9 cellular contexts compared by ENCODE assay signal in the genomic region with DNA sequence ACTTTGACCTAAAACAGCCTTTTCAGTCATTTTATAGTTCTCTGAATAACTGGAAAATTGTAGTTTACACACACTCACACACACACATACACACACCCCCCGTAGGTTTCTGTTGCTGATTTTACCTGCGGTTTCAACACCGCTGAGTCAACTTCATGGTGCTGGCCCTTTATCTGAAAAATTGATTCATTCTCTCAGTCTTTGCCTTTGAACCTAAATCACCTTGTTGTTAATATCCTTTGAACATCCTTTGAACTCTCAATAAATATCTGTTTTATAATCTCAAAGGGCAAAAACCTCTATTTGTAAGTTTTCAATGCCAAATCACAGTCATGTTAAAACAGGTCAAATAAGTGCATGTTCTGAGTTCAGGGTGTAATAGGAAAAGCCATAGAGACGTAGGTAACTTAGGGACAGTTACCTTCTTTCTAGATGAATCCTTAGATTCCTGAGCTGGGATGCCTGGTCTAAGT.
DNase-seq lines count a peak whose midpoint lies in the region; ATAC-seq and TF ChIP-seq lines count a peak whose summit lies in the region.
"Had no signal": no experiment of that assay in that cellular context is flagged by ENCODE, and none has a peak within 500 bp of the region (broad histone marks: within the 10 kb centered on the region; RNA-seq: fewer than 3 reads in every experiment).

No MANE protein-coding gene starts in this region.

- H3K9me3 Mint-ChIP-seq in activated naive CD4-positive, alpha-beta T cell treated with anti-CD3 and anti-CD28 coated beads, Interleukin-2, amount 50 U/mL, for 24 hours: no peaks in the 10 kb centered on the region

- TF ChIP-seq CTCF in VCaP (conservative IDR thresholded peaks at IDR 0.05): no peak
- no peak for TF ChIP-seq CTCF in GM10248 (IDR thresholded peaks at IDR 0.05; ENCODE audit: control extremely low read depth, extremely low read depth, low read depth, missing control alignments)
- no peak for TF ChIP-seq CTCF in heart left ventricle (IDR thresholded peaks at IDR 0.05)

- TF ChIP-seq POLR2A in heart left ventricle (IDR thresholded peaks at IDR 0.05): no peak

- 83 to 90% (median 85%) methylated on average over 4 of the region's 4 CpGs for WGBS in heart left ventricle, 4 donors

- no peaks in the 10 kb centered on the region for H3K9me3 ChIP-seq in heart left ventricle
- H3K9me3 ChIP-seq: upper lobe of right lung had no signal

- POLR2A ChIA-PET in GM10248 (lab: Yijun Ruan, JAX): no interaction called here

- no peaks in the 10 kb centered on the region for H3K27me3 Mint-ChIP-seq in activated naive CD4-positive, alpha-beta T cell treated with anti-CD3 and anti-CD28 coated beads, Interleukin-2, amount 50 U/mL, for 24 hours

- intact Hi-C loops in heart left ventricle (cut with DNase I): loop anchor here (2.0 to 10.0 kb wide), 9 partner anchors 118 to 730 kb away; a partner anchor contains a TSS

- CTCF ChIA-PET in GM10248 (lab: Yijun Ruan, JAX): interaction anchor here (0.8 to 5.7 kb wide), 15 partner anchors 8 to 998 kb away, joined by 3 to 63 read pairs (median 3); a partner anchor contains a TSS

- no peaks in the 10 kb centered on the region for H3K36me3 Mint-ChIP-seq in activated naive CD4-positive, alpha-beta T cell treated with anti-CD3 and anti-CD28 coated beads, Interleukin-2, amount 50 U/mL, for 24 hours

- ATAC-seq in GM18520 (IDR thresholded peaks at IDR 0.05; ENCODE audit: unreplicated experiment) (peak; percentile 21), heart left ventricle (no peak), HG02610 (IDR thresholded peaks at IDR 0.05; ENCODE audit: unreplicated experiment) (no peak)

- DNase-seq in stimulated activated CD4-positive, alpha-beta T cell treated with anti-CD3 and anti-CD28 coated beads, Interleukin-1b, Interleukin-23, amount 100 ng/mL, for 4 hours (ENCODE audit: low read depth in 2 of 2): peak; percentile 37 to 56
- DNase-seq in GM10248 (ENCODE audit: extremely low spot score) (no peak), heart left ventricle (no peak), NCI-H1092 (lab: John Stamatoyannopoulos, UW) (no peak)
- DNase-seq: upper lobe of right lung had no signal

- H3K27me3 ChIP-seq in heart left ventricle: no peaks in the 10 kb centered on the region
- H3K27me3 ChIP-seq: upper lobe of right lung had no signal

- H3K4me1 Mint-ChIP-seq in activated naive CD4-positive, alpha-beta T cell treated with anti-CD3 and anti-CD28 coated beads, Interleukin-2, amount 50 U/mL, for 24 hours: peaks cover 12% of the 10 kb centered on the region

- peak overlapping the region; percentile 53 for H3K27ac Mint-ChIP-seq in activated naive CD4-positive, alpha-beta T cell treated with anti-CD3 and anti-CD28 coated beads, Interleukin-2, amount 50 U/mL, for 24 hours

- peaks cover 0 to 9% (median 0%) of the 10 kb centered on the region in 12 donors for H3K4me1 ChIP-seq in heart left ventricle
- H3K4me1 ChIP-seq: upper lobe of right lung had no signal

- H3K27ac ChIP-seq in VCaP (peak overlapping the region; percentile 64; the same call in 1 of the 2 replicates), heart left ventricle (no peak overlapping the region)
- H3K27ac ChIP-seq: upper lobe of right lung had no signal

- no peak overlapping the region for H3K4me3 Mint-ChIP-seq in activated naive CD4-positive, alpha-beta T cell treated with anti-CD3 and anti-CD28 coated beads, Interleukin-2, amount 50 U/mL, for 24 hours

- H3K4me3 ChIP-seq in heart left ventricle: no peak overlapping the region
- H3K4me3 ChIP-seq: upper lobe of right lung had no signal

- no peaks in the 10 kb centered on the region for H3K36me3 ChIP-seq in heart left ventricle
- H3K36me3 ChIP-seq: upper lobe of right lung had no signal

Comparison
In these comparisons a context has a peak if more than half of its experiments do, and no peak if none do; other contexts are left out.
1. DNase-seq: peak in stimulated activated CD4-positive, alpha-beta T cell treated with anti-CD3 and anti-CD28 coated beads, Interleukin-1b, Interleukin-23, amount 100 ng/mL, for 4 hours (2 of 2); none in GM10248 (single experiment), heart left ventricle (0 of 5) and NCI-H1092 (single experiment).